Comparison of ENCODE assay signal across 26 cellular contexts in genomic region chr1:59736744-59737143, GRCh38.
"Had no signal": no experiment of that assay in that cellular context is flagged by ENCODE, and none has a peak within 500 bp of the region (broad histone marks: within the 10 kb centered on the region; RNA-seq: fewer than 3 reads in every experiment).

No MANE protein-coding gene starts in this region.

- H3K4me1 Mint-ChIP-seq: stimulated activated naive B cell treated with anti-CD40 and anti-IgM and Interleukin-4, amounts not matched to agents 10 μg/mL and 1 μg/mL and 100 μg/mL, for 72 hours had no signal

- ATAC-seq: naive thymus-derived CD8-positive, alpha-beta T cell; right cardiac atrium; sciatic nerve; stimulated activated naive B cell treated with anti-CD40 and anti-IgM and Interleukin-4, amounts not matched to agents 10 μg/mL and 1 μg/mL and 100 μg/mL, for 72 hours; stimulated activated naive CD8-positive, alpha-beta T cell treated with anti-CD3 and anti-CD28 coated beads, Interleukin-15, Interleukin-2, amounts not matched to agents 100 U/mL and 50 U/mL, for 24 hours; upper lobe of right lung had no signal

- H3K27ac Mint-ChIP-seq: naive thymus-derived CD8-positive, alpha-beta T cell; stimulated activated naive B cell treated with anti-CD40 and anti-IgM and Interleukin-4, amounts not matched to agents 10 μg/mL and 1 μg/mL and 100 μg/mL, for 72 hours had no signal

- H3K79me2 ChIP-seq: hepatocyte had no signal

- H3K27me3 Mint-ChIP-seq: naive thymus-derived CD8-positive, alpha-beta T cell; stimulated activated naive B cell treated with anti-CD40 and anti-IgM and Interleukin-4, amounts not matched to agents 10 μg/mL and 1 μg/mL and 100 μg/mL, for 72 hours had no signal

- H2AFZ ChIP-seq: hepatocyte had no signal

- H3K27ac ChIP-seq: hepatocyte, left ventricle myocardium inferior, prostate gland, suprapubic skin, thoracic aorta, tibial artery, upper lobe of right lung had no signal

- H3K4me3 ChIP-seq: hepatocyte, left ventricle myocardium inferior, pancreas, prostate gland, skin epidermis, suprapubic skin, thoracic aorta, tibial artery, upper lobe of right lung had no signal

- H3K9me3 ChIP-seq: pancreas, prostate gland, suprapubic skin, thoracic aorta, tibial artery, upper lobe of right lung had no signal

- H3K36me3 ChIP-seq: left ventricle myocardium inferior, pancreas, prostate gland, suprapubic skin, thoracic aorta, tibial artery, upper lobe of right lung had no signal

- H3K27me3 ChIP-seq: hepatocyte, pancreas, suprapubic skin, tibial artery, upper lobe of right lung had no signal

- H3K4me1 ChIP-seq: prostate gland had no signal

- DNase-seq: islet precursor cell; left ventricle myocardium inferior; mesenchymal stem cell; naive thymus-derived CD8-positive, alpha-beta T cell; nucleus accumbens; pancreas; posterior cingulate gyrus; retina; right cardiac atrium; stimulated activated CD4-positive, alpha-beta T cell treated with anti-CD3 and anti-CD28 coated beads, Interleukin-12 subunit alpha, Interleukin-12 subunit beta, amount 100 ng/mL, for 4 hours; stimulated activated CD4-positive, alpha-beta T cell treated with anti-CD3 and anti-CD28 coated beads, Interleukin-15, amount 100 ng/mL, for 24 hours; stimulated activated CD4-positive, alpha-beta T cell treated with anti-CD3 and anti-CD28 coated beads, Interleukin-2, amount 100 ng/mL, for 24 hours; stimulated activated CD4-positive, alpha-beta T cell treated with anti-CD3 and anti-CD28 coated beads, Interleukin-4, amount 100 ng/mL, for 1 hour; stimulated activated naive B cell treated with anti-CD40 and anti-IgM and Interleukin-4, amounts not matched to agents 10 μg/mL and 1 μg/mL and 100 μg/mL, for 72 hours; stimulated activated naive CD8-positive, alpha-beta T cell treated with anti-CD3 and anti-CD28 coated beads, Interleukin-15, Interleukin-2, amounts not matched to agents 100 U/mL and 50 U/mL, for 24 hours; tibial artery; trophoblast cell; upper lobe of right lung had no signal

- H3K4me2 ChIP-seq: hepatocyte had no signal

- H3K4me3 Mint-ChIP-seq: naive thymus-derived CD8-positive, alpha-beta T cell; nephron; neural crest cell; stimulated activated naive B cell treated with anti-CD40 and anti-IgM and Interleukin-4, amounts not matched to agents 10 μg/mL and 1 μg/mL and 100 μg/mL, for 72 hours had no signal
